ENCODE assay signal across 1 cellular context in the genomic region with DNA sequence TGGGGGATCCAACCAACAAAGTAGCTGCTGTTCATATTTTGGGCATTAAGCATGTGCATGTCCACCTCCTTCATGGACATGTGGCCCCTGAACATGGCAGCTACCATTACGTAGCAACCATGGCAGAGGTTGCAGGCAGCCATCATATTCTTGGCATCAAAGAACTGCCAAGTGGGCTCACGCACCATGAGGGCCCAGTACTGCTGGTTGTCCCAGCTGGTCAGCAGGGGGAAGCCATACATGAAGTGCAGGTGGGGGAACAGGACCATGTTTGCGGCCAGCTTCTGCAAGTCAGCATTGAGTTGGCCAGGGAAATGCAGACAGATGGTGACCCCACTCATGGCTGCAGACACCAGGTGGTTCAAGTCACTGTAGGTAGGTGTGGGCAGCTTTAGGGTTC.
TF ChIP-seq lines count a peak whose summit lies in the region.

No MANE protein-coding gene starts in this region.

TF ChIP-seq in HCT116, 20 proteins besides CTCF, POLR2A, EP300 and RAD21:
- TF ChIP-seq ZFX (IDR thresholded peaks at IDR 0.05) (no peak), EZH2 (IDR thresholded peaks at IDR 0.05) (no peak), EZH2phosphoT487 (IDR thresholded peaks at IDR 0.05; ENCODE audit: borderline replicate concordance) (no peak), SP1 (IDR thresholded peaks at IDR 0.05; ENCODE audit: low read depth) (no peak), FOSL1 (IDR thresholded peaks at IDR 0.05; ENCODE audit: low read depth) (no peak), YY1 (IDR thresholded peaks at IDR 0.05; ENCODE audit: extremely low read depth, insufficient replicate concordance, low read depth, low read length) (no peak), CBX3 (IDR thresholded peaks at IDR 0.05; ENCODE audit: low read depth) (no peak), TCF7L2 (IDR thresholded peaks at IDR 0.05; ENCODE audit: borderline replicate concordance, extremely low read depth, insufficient read depth, insufficient read length) (no peak), JUND (IDR thresholded peaks at IDR 0.05) (no peak)
- TF ChIP-seq, protein P1, sequence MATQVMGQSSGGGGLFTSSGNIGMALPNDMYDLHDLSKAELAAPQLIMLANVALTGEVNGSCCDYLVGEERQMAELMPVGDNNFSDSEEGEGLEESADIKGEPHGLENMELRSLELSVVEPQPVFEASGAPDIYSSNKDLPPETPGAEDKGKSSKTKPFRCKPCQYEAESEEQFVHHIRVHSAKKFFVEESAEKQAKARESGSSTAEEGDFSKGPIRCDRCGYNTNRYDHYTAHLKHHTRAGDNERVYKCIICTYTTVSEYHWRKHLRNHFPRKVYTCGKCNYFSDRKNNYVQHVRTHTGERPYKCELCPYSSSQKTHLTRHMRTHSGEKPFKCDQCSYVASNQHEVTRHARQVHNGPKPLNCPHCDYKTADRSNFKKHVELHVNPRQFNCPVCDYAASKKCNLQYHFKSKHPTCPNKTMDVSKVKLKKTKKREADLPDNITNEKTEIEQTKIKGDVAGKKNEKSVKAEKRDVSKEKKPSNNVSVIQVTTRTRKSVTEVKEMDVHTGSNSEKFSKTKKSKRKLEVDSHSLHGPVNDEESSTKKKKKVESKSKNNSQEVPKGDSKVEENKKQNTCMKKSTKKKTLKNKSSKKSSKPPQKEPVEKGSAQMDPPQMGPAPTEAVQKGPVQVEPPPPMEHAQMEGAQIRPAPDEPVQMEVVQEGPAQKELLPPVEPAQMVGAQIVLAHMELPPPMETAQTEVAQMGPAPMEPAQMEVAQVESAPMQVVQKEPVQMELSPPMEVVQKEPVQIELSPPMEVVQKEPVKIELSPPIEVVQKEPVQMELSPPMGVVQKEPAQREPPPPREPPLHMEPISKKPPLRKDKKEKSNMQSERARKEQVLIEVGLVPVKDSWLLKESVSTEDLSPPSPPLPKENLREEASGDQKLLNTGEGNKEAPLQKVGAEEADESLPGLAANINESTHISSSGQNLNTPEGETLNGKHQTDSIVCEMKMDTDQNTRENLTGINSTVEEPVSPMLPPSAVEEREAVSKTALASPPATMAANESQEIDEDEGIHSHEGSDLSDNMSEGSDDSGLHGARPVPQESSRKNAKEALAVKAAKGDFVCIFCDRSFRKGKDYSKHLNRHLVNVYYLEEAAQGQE (IDR thresholded peaks at IDR 0.05; ENCODE audit: low read depth), result no peak
- TF ChIP-seq, protein P2, sequence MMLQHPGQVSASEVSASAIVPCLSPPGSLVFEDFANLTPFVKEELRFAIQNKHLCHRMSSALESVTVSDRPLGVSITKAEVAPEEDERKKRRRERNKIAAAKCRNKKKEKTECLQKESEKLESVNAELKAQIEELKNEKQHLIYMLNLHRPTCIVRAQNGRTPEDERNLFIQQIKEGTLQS (IDR thresholded peaks at IDR 0.05), result no peak
